ENCODE assay signal across 18 cellular contexts in genomic region chr6:134296762-134297161, GRCh38. TPM values are rescaled to one million over a fixed set of nuclear protein-coding genes. Genes with fewer than 3 reads are reported as not detected.
DNase-seq lines count a peak whose midpoint lies in the region; ATAC-seq and TF ChIP-seq lines count a peak whose summit lies in the region.
"Had no signal": no experiment of that assay in that cellular context is flagged by ENCODE, and none has a peak within 500 bp of the region (broad histone marks: within the 10 kb centered on the region; RNA-seq: fewer than 3 reads in every experiment).

No MANE protein-coding gene starts in this region.

- POLR2A ChIA-PET in CD4-positive, alpha-beta memory T cell (lab: Charles Lee; ENCODE audit: partially characterized antibody): no interaction called here

- no peak for DNase-seq in colonic mucosa
- no peak for DNase-seq in lower lobe of right lung
- DNase-seq in smooth muscle cell (lab: John Stamatoyannopoulos, UW; ENCODE audit: unreplicated experiment): no peak
- no peak for DNase-seq in GM03348 (ENCODE audit: low spot score)
- no peak for DNase-seq in anterior cingulate cortex (lab: John Stamatoyannopoulos, UW)
- DNase-seq in CD4-positive, alpha-beta memory T cell: no peak
- DNase-seq in dedifferentiated amniotic fluid mesenchymal stem cell (ENCODE audit: extremely low spot score): no peak
- DNase-seq: DMS53, KBM-7, NCI-H1092 treated with DMSO at 0.1 percent for 48 hours, NCI-H1694 treated with DMSO at 0.1 percent for 48 hours, NCI-H2171, NCI-H748 treated with DMSO at 0.1 percent for 48 hours had no signal

- H3K79me2 ChIP-seq in smooth muscle cell (ENCODE audit: low read depth): no peaks in the 10 kb centered on the region

- CTCF ChIA-PET in CD4-positive, alpha-beta memory T cell (lab: Charles Lee; ENCODE audit: partially characterized antibody): no interaction called here

- H3K27ac ChIP-seq in BLaER1 treated with 17β-estradiol and CSF1 and Interleukin-3, amounts not matched to agents 10 nM and 100 nM: peak overlapping the region in 10 of 11 experiments; percentile 60 to 99 (median 90); a peak in 20 of 22 replicates
- H3K27ac ChIP-seq in colonic mucosa (peak overlapping the region; percentile 6), lower lobe of right lung (peak overlapping the region; percentile 51), smooth muscle cell (ENCODE audit: low read depth) (peak overlapping the region; percentile 85)
- H3K27ac ChIP-seq in CD4-positive, alpha-beta memory T cell (ENCODE audit: low read depth, low read length): no peak overlapping the region
- H3K27ac ChIP-seq: SK-N-MC had no signal

- H3K4me3 Mint-ChIP-seq in CD4-positive, alpha-beta memory T cell: no peak overlapping the region

- peak overlapping the region in 6 of 11 experiments; percentile 68 to 87 (median 75); a peak in 10 of 22 replicates for H3K9ac ChIP-seq in BLaER1 treated with 17β-estradiol and CSF1 and Interleukin-3, amounts not matched to agents 10 nM and 100 nM
- no peak overlapping the region for H3K9ac ChIP-seq in colonic mucosa (ENCODE audit: low read depth in 2 of 2, low read length in 2 of 2)
- peak overlapping the region; percentile 4 for H3K9ac ChIP-seq in smooth muscle cell (ENCODE audit: low read depth)

- H3K27ac Mint-ChIP-seq in CD4-positive, alpha-beta memory T cell: no peak overlapping the region

- H3K9me3 ChIP-seq in BLaER1 treated with 17β-estradiol and CSF1 and Interleukin-3, amounts not matched to agents 10 nM and 100 nM (replicated peaks in 1 of 11): peaks cover 0 to 11% (median 0%) of the 10 kb centered on the region in 11 experiments; a peak in 4 of 22 replicates
- H3K9me3 ChIP-seq in colonic mucosa (no peaks in the 10 kb centered on the region), lower lobe of right lung (no peaks in the 10 kb centered on the region), smooth muscle cell (replicated peaks; ENCODE audit: low read depth) (no peaks in the 10 kb centered on the region)
- H3K9me3 ChIP-seq in CD4-positive, alpha-beta memory T cell (ENCODE audit: control insufficient read depth in 1 of 2, low read length in 2 of 2): no peaks in the 10 kb centered on the region
- H3K9me3 ChIP-seq: Caco-2 had no signal

- intact Hi-C loops in colonic mucosa (cut with DNase I): no loop called here
- intact Hi-C loops in lower lobe of right lung (cut with DNase I): no loop called here
- intact Hi-C loops in CD4-positive, alpha-beta memory T cell (cut with micrococcal nuclease): no loop called here

- no peak overlapping the region for H3K4me3 ChIP-seq in BLaER1 treated with 17β-estradiol and CSF1 and Interleukin-3, amounts not matched to agents 10 nM and 100 nM
- H3K4me3 ChIP-seq in colonic mucosa (no peak overlapping the region), lower lobe of right lung (no peak overlapping the region), smooth muscle cell (no peak overlapping the region)
- H3K4me3 ChIP-seq in CD4-positive, alpha-beta memory T cell (ENCODE audit: low read length in 2 of 2): no peak overlapping the region
- H3K4me3 ChIP-seq: GM12878, PC-9, SK-N-MC had no signal

- ATAC-seq in lower lobe of right lung: no peak
- ATAC-seq: GM12878 had no signal

- H3K9me3 Mint-ChIP-seq in CD4-positive, alpha-beta memory T cell: no peaks in the 10 kb centered on the region

- WGBS in smooth muscle cell (ENCODE audit: low lambda C conversion rate): 95% methylated on average over 7 of the region's 7 CpGs

- peaks cover 16 to 98% (median 25%) of the 10 kb centered on the region in 10 experiments for H3K4me1 ChIP-seq in BLaER1 treated with 17β-estradiol and CSF1 and Interleukin-3, amounts not matched to agents 10 nM and 100 nM
- H3K4me1 ChIP-seq in colonic mucosa (no peaks in the 10 kb centered on the region), lower lobe of right lung (peaks cover 7% of the 10 kb centered on the region), smooth muscle cell (ENCODE audit: low read depth) (no peaks in the 10 kb centered on the region)
- H3K4me1 ChIP-seq in CD4-positive, alpha-beta memory T cell (ENCODE audit: insufficient read depth, low read length): no peaks in the 10 kb centered on the region

- H2AFZ ChIP-seq in smooth muscle cell (ENCODE audit: low read depth): no peak overlapping the region
- H2AFZ ChIP-seq: PC-9 had no signal

- no peaks in the 10 kb centered on the region for H4K20me1 ChIP-seq in BLaER1 treated with 17β-estradiol and CSF1 and Interleukin-3, amounts not matched to agents 10 nM and 100 nM
- no peaks in the 10 kb centered on the region for H4K20me1 ChIP-seq in smooth muscle cell (ENCODE audit: low read depth)

- H3F3A ChIP-seq in smooth muscle cell (ENCODE audit: low read depth): no peaks in the 10 kb centered on the region

- H3K4me1 Mint-ChIP-seq in CD4-positive, alpha-beta memory T cell: peaks cover 0 to 4% (median 3%) of the 10 kb centered on the region in 4 donors

- H3K4me2 ChIP-seq in BLaER1 treated with 17β-estradiol and CSF1 and Interleukin-3, amounts not matched to agents 10 nM and 100 nM: peak overlapping the region in 6 of 11 experiments; percentile 12 to 93 (median 78); a peak in 10 of 22 replicates
- no peak overlapping the region for H3K4me2 ChIP-seq in smooth muscle cell

- H3K27me3 ChIP-seq in BLaER1 treated with 17β-estradiol and CSF1 and Interleukin-3, amounts not matched to agents 10 nM and 100 nM: no peaks in the 10 kb centered on the region
- no peaks in the 10 kb centered on the region for H3K27me3 ChIP-seq in colonic mucosa
- H3K27me3 ChIP-seq in lower lobe of right lung (ENCODE audit: low read depth): no peaks in the 10 kb centered on the region
- no peaks in the 10 kb centered on the region for H3K27me3 ChIP-seq in smooth muscle cell (ENCODE audit: low read depth)
- H3K27me3 ChIP-seq in CD4-positive, alpha-beta memory T cell (ENCODE audit: insufficient read depth, low read length): no peaks in the 10 kb centered on the region

- TF ChIP-seq CTCF in colonic mucosa (IDR thresholded peaks at IDR 0.05) (no peak), lower lobe of right lung (IDR thresholded peaks at IDR 0.05) (no peak), smooth muscle cell (IDR thresholded peaks at IDR 0.05; ENCODE audit: borderline replicate concordance, insufficient read depth, poor library complexity, severe bottlenecking) (no peak)

- no peaks in the 10 kb centered on the region for H3K27me3 Mint-ChIP-seq in CD4-positive, alpha-beta memory T cell

- no peaks in the 10 kb centered on the region for H3K36me3 Mint-ChIP-seq in CD4-positive, alpha-beta memory T cell

- peaks cover 0 to 30% (median 14%) of the 10 kb centered on the region in 11 experiments; a peak in 11 of 22 replicates for H3K36me3 ChIP-seq in BLaER1 treated with 17β-estradiol and CSF1 and Interleukin-3, amounts not matched to agents 10 nM and 100 nM
- H3K36me3 ChIP-seq in colonic mucosa (no peaks in the 10 kb centered on the region), lower lobe of right lung (no peaks in the 10 kb centered on the region), smooth muscle cell (ENCODE audit: low read depth) (no peaks in the 10 kb centered on the region)
- H3K36me3 ChIP-seq in CD4-positive, alpha-beta memory T cell (ENCODE audit: insufficient read depth, low read length): no peaks in the 10 kb centered on the region

RNA-seq across cellular contexts. Expression of gene SGK1, which starts 21.1 kb away (rescaled TPM):
- total RNA-seq in colonic mucosa (10 to 100 TPM; 12.0 to 41.5 TPM), lower lobe of right lung (195 TPM), smooth muscle cell (67.0 and 109 TPM in 2 replicates)
- polyA plus RNA-seq in smooth muscle cell: 18.9 and 52.3 TPM in 2 replicates
- total RNA-seq in CD4-positive, alpha-beta memory T cell: 10 to 100 TPM; 14.3 to 16.0 TPM
- polyA plus RNA-seq in CD4-positive, alpha-beta memory T cell: 10 to 100 TPM in 1 of 2 donors, 1 to 10 TPM in 1; 5.8 to 46.9 TPM

Comparison
In these comparisons a context has a peak if more than half of its experiments do, and no peak if none do; other contexts are left out.
1. H3K9ac ChIP-seq: peak in BLaER1 treated with 17β-estradiol and CSF1 and Interleukin-3, amounts not matched to agents 10 nM and 100 nM (6 of 11) and smooth muscle cell (single experiment); none in colonic mucosa (0 of 2).